13 cellular contexts compared by ENCODE assay signal in the genomic region with DNA sequence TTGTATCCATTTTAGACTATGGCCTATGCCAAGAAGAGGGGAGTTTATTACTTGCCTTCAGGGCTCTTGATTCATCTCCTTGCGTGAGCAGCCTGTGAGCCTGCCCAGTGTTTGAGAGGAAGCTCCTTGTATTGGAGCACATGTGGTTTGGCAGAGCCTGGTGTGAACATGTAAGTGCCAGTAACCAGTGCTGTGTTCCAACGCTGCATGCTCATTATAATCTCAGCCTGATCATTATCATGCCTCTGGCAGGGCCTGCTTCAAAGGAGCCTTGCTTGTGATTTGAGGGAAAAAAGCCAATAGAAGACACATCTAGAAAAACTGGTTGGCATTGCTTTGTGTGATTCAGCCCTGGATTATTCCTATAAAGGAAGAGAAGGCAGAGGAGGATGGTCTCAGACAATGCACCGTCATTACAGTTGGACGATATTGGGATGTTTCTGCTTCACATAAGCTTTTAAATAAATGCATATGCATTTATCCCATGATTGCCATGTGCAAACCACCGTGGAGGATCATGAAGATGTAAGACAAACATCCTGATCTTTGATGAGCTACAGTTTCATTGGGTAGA.
A peak's percentile ranks its signal among the peaks of the same experiment; 100 is the strongest.
DNase-seq lines count a peak whose midpoint lies in the region; ATAC-seq, FAIRE-seq and TF ChIP-seq lines count a peak whose summit lies in the region.
"Had no signal": no experiment of that assay in that cellular context is flagged by ENCODE, and none has a peak within 500 bp of the region (broad histone marks: within the 10 kb centered on the region; RNA-seq: fewer than 3 reads in every experiment).

No MANE protein-coding gene starts in this region.

- H3K9me2 ChIP-seq in GM23248 (ENCODE audit: insufficient read depth) (no peaks in the 10 kb centered on the region), SK-N-SH (no peaks in the 10 kb centered on the region)

- H3K36me3 ChIP-seq in GM23248 (ENCODE audit: low read depth) (no peaks in the 10 kb centered on the region), SK-N-SH (replicated peaks in 1 of 2; ENCODE audit: control insufficient read depth in 1 of 2, insufficient read depth in 2 of 2, low read length in 1 of 2) (no peaks in the 10 kb centered on the region)
- H3K36me3 ChIP-seq: transverse colon had no signal

- in situ Hi-C loops in GM23248 (cut with MboI), result no loop called here

- no peak for FAIRE-seq in H54 (lab: Jason Lieb, UNC)

- WGBS in GM23248 (ENCODE audit: low coverage in 1 of 2, low lambda C conversion rate in 2 of 2, missing lambda C conversion rate in 2 of 2), 2 experiments, result 3 to 7% methylated on average over 5 of the region's 5 CpGs
- 8% methylated on average over 5 of the region's 5 CpGs for WGBS in SK-N-SH (ENCODE audit: low lambda C conversion rate)

- TF ChIP-seq POLR2A in H54 (IDR thresholded peaks at IDR 0.05; ENCODE audit: low read depth, low read length), result no peak

- no peak overlapping the region for H2AFZ ChIP-seq in GM23248
- no peak overlapping the region for H2AFZ ChIP-seq in SK-N-SH (ENCODE audit: low read depth)

- no peak overlapping the region for H3K4me3 ChIP-seq in GM23248
- H3K4me3 ChIP-seq in fibroblast of the aortic adventitia (ENCODE audit: low read depth, low read length), result no peak overlapping the region
- no peak overlapping the region for H3K4me3 ChIP-seq in SK-N-SH (ENCODE audit: low read depth in 2 of 2, low read length in 1 of 2)
- H3K4me3 ChIP-seq: mucosa of descending colon, transverse colon had no signal

- no peak for TF ChIP-seq CTCF in 22Rv1 (IDR thresholded peaks at IDR 0.05)
- TF ChIP-seq CTCF in fibroblast of the aortic adventitia (IDR thresholded peaks at IDR 0.05; ENCODE audit: insufficient read depth, low read length), result no peak
- no peak for TF ChIP-seq CTCF in SK-N-SH (IDR thresholded peaks at IDR 0.05)

- H3K27ac ChIP-seq in 22Rv1 (peak overlapping the region; percentile 52), GM23248 (peak overlapping the region; percentile 68), SK-N-SH (ENCODE audit: low read depth in 2 of 2, low read length in 1 of 2) (no peak overlapping the region)
- H3K27ac ChIP-seq: transverse colon had no signal

- ATAC-seq in HG02623 (IDR thresholded peaks at IDR 0.05; ENCODE audit: unreplicated experiment), result no peak
- ATAC-seq: effector memory CD8-positive, alpha-beta T cell; mucosa of descending colon had no signal

- H3K4me1 ChIP-seq in GM23248 (ENCODE audit: insufficient read depth) (peaks cover 26% of the 10 kb centered on the region), SK-N-SH (ENCODE audit: control insufficient read depth in 1 of 2, insufficient read depth in 2 of 2, low read depth in 1 of 2, low read length in 1 of 2) (no peaks in the 10 kb centered on the region)

- TF ChIP-seq RAD21 in SK-N-SH (IDR thresholded peaks at IDR 0.05; ENCODE audit: low read length), result no peak

- CTCF ChIA-PET in SK-N-SH (lab: Yijun Ruan, JAX), result interaction anchor here (1.1 to 1.5 kb wide), 2 partner anchors 31 to 33 kb away, joined by 3 to 5 read pairs; no protein-coding TSS in a partner anchor

- TF ChIP-seq EP300 in SK-N-SH (IDR thresholded peaks at IDR 0.05; ENCODE audit: borderline replicate concordance in 1 of 2, low read depth in 1 of 2, low read length in 1 of 2), result no peak

- H3K79me2 ChIP-seq in GM23248 (ENCODE audit: insufficient read depth), result no peaks in the 10 kb centered on the region
- no peaks in the 10 kb centered on the region for H3K79me2 ChIP-seq in SK-N-SH (ENCODE audit: insufficient read depth)

- H3K4me2 ChIP-seq in GM23248 (ENCODE audit: unreplicated experiment) (peak overlapping the region; percentile 35), SK-N-SH (no peak overlapping the region)

- H4K20me1 ChIP-seq in GM23248 (ENCODE audit: insufficient read depth) (no peaks in the 10 kb centered on the region), SK-N-SH (ENCODE audit: insufficient read depth) (no peaks in the 10 kb centered on the region)

- POLR2A ChIA-PET in SK-N-SH (lab: Yijun Ruan, JAX), result no interaction called here

- H3K9me3 ChIP-seq in GM23248 (ENCODE audit: low read depth) (no peaks in the 10 kb centered on the region), SK-N-SH (no peaks in the 10 kb centered on the region)
- H3K9me3 ChIP-seq: mucosa of descending colon, transverse colon had no signal

- 0 out of 2 replicates have a peak overlapping the region, but pooled peaks have one; percentile 18 for H3K9ac ChIP-seq in GM23248
- H3K9ac ChIP-seq in SK-N-SH, result no peak overlapping the region

- DNase-seq in GM23248 (peak; percentile 96), SK-N-DZ (ENCODE audit: low spot score) (peak; percentile 23), fibroblast of the aortic adventitia (ENCODE audit: low read depth) (peak; percentile 80), hepatic stellate cell (ENCODE audit: low spot score) (no peak), H54 (ENCODE audit: insufficient read length, low spot score) (no peak), SK-N-SH (no peak)
- DNase-seq: AML-193; effector memory CD8-positive, alpha-beta T cell; mucosa of descending colon; NCI-H2029 treated with DMSO at 0.1 percent for 48 hours; transverse colon had no signal

- peaks cover 23% of the 10 kb centered on the region for H3F3A ChIP-seq in GM23248 (ENCODE audit: insufficient read depth)
- H3F3A ChIP-seq in SK-N-SH (replicated peaks; ENCODE audit: insufficient read depth), result no peaks in the 10 kb centered on the region

- H3K27me3 ChIP-seq in GM23248 (replicated peaks; ENCODE audit: insufficient read depth) (no peaks in the 10 kb centered on the region), SK-N-SH (ENCODE audit: insufficient read depth) (peaks cover 10% of the 10 kb centered on the region; the same call in 1 of the 2 replicates)
- H3K27me3 ChIP-seq: transverse colon had no signal

TF ChIP-seq in SK-N-SH, 30 proteins besides CTCF, POLR2A, EP300 and RAD21:
- no peak for TF ChIP-seq GATA2 (CRISPR knock-in tag; IDR thresholded peaks at IDR 0.05)
- no peak for TF ChIP-seq SMC3 (IDR thresholded peaks at IDR 0.05; ENCODE audit: low read depth, low read length)
- TF ChIP-seq, protein P1, sequence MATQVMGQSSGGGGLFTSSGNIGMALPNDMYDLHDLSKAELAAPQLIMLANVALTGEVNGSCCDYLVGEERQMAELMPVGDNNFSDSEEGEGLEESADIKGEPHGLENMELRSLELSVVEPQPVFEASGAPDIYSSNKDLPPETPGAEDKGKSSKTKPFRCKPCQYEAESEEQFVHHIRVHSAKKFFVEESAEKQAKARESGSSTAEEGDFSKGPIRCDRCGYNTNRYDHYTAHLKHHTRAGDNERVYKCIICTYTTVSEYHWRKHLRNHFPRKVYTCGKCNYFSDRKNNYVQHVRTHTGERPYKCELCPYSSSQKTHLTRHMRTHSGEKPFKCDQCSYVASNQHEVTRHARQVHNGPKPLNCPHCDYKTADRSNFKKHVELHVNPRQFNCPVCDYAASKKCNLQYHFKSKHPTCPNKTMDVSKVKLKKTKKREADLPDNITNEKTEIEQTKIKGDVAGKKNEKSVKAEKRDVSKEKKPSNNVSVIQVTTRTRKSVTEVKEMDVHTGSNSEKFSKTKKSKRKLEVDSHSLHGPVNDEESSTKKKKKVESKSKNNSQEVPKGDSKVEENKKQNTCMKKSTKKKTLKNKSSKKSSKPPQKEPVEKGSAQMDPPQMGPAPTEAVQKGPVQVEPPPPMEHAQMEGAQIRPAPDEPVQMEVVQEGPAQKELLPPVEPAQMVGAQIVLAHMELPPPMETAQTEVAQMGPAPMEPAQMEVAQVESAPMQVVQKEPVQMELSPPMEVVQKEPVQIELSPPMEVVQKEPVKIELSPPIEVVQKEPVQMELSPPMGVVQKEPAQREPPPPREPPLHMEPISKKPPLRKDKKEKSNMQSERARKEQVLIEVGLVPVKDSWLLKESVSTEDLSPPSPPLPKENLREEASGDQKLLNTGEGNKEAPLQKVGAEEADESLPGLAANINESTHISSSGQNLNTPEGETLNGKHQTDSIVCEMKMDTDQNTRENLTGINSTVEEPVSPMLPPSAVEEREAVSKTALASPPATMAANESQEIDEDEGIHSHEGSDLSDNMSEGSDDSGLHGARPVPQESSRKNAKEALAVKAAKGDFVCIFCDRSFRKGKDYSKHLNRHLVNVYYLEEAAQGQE (IDR thresholded peaks at IDR 0.05; ENCODE audit: low read depth, low read length), result no peak
- TF ChIP-seq YY1 (IDR thresholded peaks at IDR 0.05; ENCODE audit: low read depth), result no peak
- TF ChIP-seq, protein P2, sequence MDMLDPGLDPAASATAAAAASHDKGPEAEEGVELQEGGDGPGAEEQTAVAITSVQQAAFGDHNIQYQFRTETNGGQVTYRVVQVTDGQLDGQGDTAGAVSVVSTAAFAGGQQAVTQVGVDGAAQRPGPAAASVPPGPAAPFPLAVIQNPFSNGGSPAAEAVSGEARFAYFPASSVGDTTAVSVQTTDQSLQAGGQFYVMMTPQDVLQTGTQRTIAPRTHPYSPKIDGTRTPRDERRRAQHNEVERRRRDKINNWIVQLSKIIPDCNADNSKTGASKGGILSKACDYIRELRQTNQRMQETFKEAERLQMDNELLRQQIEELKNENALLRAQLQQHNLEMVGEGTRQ (IDR thresholded peaks at IDR 0.05; ENCODE audit: borderline replicate concordance, low read depth, low read length), result no peak
- TF ChIP-seq, protein P3, sequence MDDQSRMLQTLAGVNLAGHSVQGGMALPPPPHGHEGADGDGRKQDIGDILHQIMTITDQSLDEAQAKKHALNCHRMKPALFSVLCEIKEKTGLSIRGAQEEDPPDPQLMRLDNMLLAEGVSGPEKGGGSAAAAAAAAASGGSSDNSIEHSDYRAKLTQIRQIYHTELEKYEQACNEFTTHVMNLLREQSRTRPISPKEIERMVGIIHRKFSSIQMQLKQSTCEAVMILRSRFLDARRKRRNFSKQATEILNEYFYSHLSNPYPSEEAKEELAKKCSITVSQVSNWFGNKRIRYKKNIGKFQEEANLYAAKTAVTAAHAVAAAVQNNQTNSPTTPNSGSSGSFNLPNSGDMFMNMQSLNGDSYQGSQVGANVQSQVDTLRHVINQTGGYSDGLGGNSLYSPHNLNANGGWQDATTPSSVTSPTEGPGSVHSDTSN (IDR thresholded peaks at IDR 0.05), result no peak
- no peak for TF ChIP-seq TCF12 (IDR thresholded peaks at IDR 0.05)
- no peak for TF ChIP-seq ELF1 (IDR thresholded peaks at IDR 0.05)
- no peak for TF ChIP-seq FOXJ3 (CRISPR knock-in tag; IDR thresholded peaks at IDR 0.05)
- no peak for TF ChIP-seq TEAD4 (IDR thresholded peaks at IDR 0.05; ENCODE audit: borderline replicate concordance, insufficient read depth)
- no peak for TF ChIP-seq SIN3A (IDR thresholded peaks at IDR 0.05; ENCODE audit: borderline replicate concordance, low read depth, low read length)
- no peak for TF ChIP-seq FOSL2 (IDR thresholded peaks at IDR 0.05; ENCODE audit: borderline replicate concordance, low read depth)
- TF ChIP-seq RCOR1 (IDR thresholded peaks at IDR 0.05; ENCODE audit: low read length), result no peak
- TF ChIP-seq MEF2A (IDR thresholded peaks at IDR 0.05; ENCODE audit: borderline replicate concordance, low read depth), result no peak

Comparison
In these comparisons a context has a peak if more than half of its experiments do, and no peak if none do; other contexts are left out.
1. H3K27ac ChIP-seq: peak in 22Rv1 (single experiment) and GM23248 (single experiment); none in SK-N-SH (0 of 2).
2. DNase-seq: peak in GM23248 (single experiment), SK-N-DZ (single experiment) and fibroblast of the aortic adventitia (single experiment); none in hepatic stellate cell (single experiment), H54 (single experiment) and SK-N-SH (single experiment).